In the genomic region with DNA sequence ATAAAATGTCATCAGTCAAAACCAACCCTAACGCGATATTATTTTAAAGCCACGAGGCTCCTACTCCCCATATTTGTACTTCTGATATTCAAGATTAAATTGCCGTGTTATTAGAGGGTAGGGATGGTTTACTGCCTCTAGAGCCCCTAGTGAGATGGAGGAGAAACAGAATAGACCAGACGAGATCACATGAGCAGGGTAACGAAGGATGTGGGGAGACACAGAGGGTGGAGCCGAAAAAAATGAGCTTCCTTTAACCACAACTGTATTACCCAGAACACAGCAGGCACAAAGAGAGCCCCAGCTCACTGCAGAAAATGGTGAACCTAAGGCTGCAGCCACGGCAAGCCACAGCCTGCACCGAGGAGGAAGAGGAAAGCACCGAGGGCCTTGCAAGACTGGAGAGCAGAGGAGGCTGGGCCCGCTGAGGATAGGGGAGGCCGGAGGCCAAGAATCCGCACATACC, we compare ENCODE assay signal across 8 cellular contexts. TPM values are rescaled to one million over a fixed set of nuclear protein-coding genes. Genes with fewer than 3 reads are reported as not detected.
A peak's percentile ranks its signal among the peaks of the same experiment; 100 is the strongest.
DNase-seq lines count a peak whose midpoint lies in the region; ATAC-seq and TF ChIP-seq lines count a peak whose summit lies in the region.

No MANE protein-coding gene starts in this region.

- H3K4me3 ChIP-seq in mesenchymal stem cell (ENCODE audit: insufficient read depth in 1 of 2, low read depth in 1 of 2, low read length in 2 of 2) (no peak overlapping the region), prostate gland (no peak overlapping the region)

- no peak overlapping the region for H2AFZ ChIP-seq in mesenchymal stem cell (ENCODE audit: low read depth, low read length)

- no peak overlapping the region for H2AK5ac ChIP-seq in mesenchymal stem cell (ENCODE audit: low read length, severe bottlenecking)

- peak overlapping the region; percentile 0 to 70 for H3K18ac ChIP-seq in mesenchymal stem cell (ENCODE audit: low read depth in 1 of 2, low read length in 2 of 2)

- H4K8ac ChIP-seq in mesenchymal stem cell (ENCODE audit: low read length) = no peak overlapping the region

- peak; percentile 99 for ATAC-seq in GM18520 (IDR thresholded peaks at IDR 0.05; ENCODE audit: unreplicated experiment)
- peak; percentile 98 for ATAC-seq in HG02884 (IDR thresholded peaks at IDR 0.05; ENCODE audit: unreplicated experiment)

- H2BK12ac ChIP-seq in mesenchymal stem cell (ENCODE audit: low read length in 2 of 2) = no peak overlapping the region

- WGBS in mesenchymal stem cell = 89% methylated on average over 9 of the region's 13 CpGs
- WGBS in prostate gland = 53% methylated on average over 13 of the region's 13 CpGs

- peak overlapping the region in 1 of 2 experiments; percentile 64 for H3K4ac ChIP-seq in mesenchymal stem cell (ENCODE audit: low read depth in 1 of 2, low read length in 2 of 2)

- DNase-seq in NOMO-1 treated with DMSO at 0.1 percent for 48 hours (lab: John Stamatoyannopoulos, UW; ENCODE audit: unreplicated experiment) = peak; percentile 65
- DNase-seq in activated T-helper 1 cell treated with anti-CD3 and anti-CD28 coated beads, Interleukin-2, amount 50 U/mL, for 16 hours (ENCODE audit: low read depth in 1 of 2, low spot score in 1 of 2) = peak; percentile 52 to 56
- DNase-seq in mesenchymal stem cell = no peak
- no peak for DNase-seq in prostate gland (ENCODE audit: low spot score)
- DNase-seq in NCI-H510A (lab: John Stamatoyannopoulos, UW) = no peak
- no peak for DNase-seq in glomerular visceral epithelial cell (ENCODE audit: extremely low spot score)

- H2BK5ac ChIP-seq in mesenchymal stem cell (ENCODE audit: low read depth, low read length, poor library complexity, severe bottlenecking) = peak overlapping the region; percentile 66

- no peaks in the 10 kb centered on the region for H3K9me3 ChIP-seq in mesenchymal stem cell (ENCODE audit: control insufficient read depth, low read length)
- H3K9me3 ChIP-seq in prostate gland = no peaks in the 10 kb centered on the region

- H3K79me1 ChIP-seq in mesenchymal stem cell (replicated peaks; ENCODE audit: low read length, poor library complexity, severe bottlenecking) = peaks cover 38% of the 10 kb centered on the region

- H3K4me2 ChIP-seq in mesenchymal stem cell (ENCODE audit: low read length, poor library complexity, severe bottlenecking) = no peak overlapping the region

- peak overlapping the region in 1 of 2 experiments; percentile 72 for H3K23ac ChIP-seq in mesenchymal stem cell (ENCODE audit: low read length in 2 of 2)

- peak overlapping the region; percentile 61 for H4K91ac ChIP-seq in mesenchymal stem cell (ENCODE audit: low read length)

- peaks cover 10% of the 10 kb centered on the region for H3K4me1 ChIP-seq in mesenchymal stem cell (ENCODE audit: control insufficient read depth, insufficient read depth, low read depth, low read length)
- no peaks in the 10 kb centered on the region for H3K4me1 ChIP-seq in prostate gland (replicated peaks)

- no peak overlapping the region for H3K14ac ChIP-seq in mesenchymal stem cell (ENCODE audit: low read length in 2 of 2)

- no peak overlapping the region for H2BK15ac ChIP-seq in mesenchymal stem cell (ENCODE audit: low read depth, poor library complexity, severe bottlenecking)

- H3K27ac ChIP-seq in mesenchymal stem cell (ENCODE audit: low read length, poor library complexity, severe bottlenecking) (no peak overlapping the region), prostate gland (peak overlapping the region in 1 of 2 donors; percentile 25)

- intact Hi-C loops in prostate gland (cut with DNase I) = no loop called here

- no peak for TF ChIP-seq CTCF in prostate gland (IDR thresholded peaks at IDR 0.05)

- H3K27me3 ChIP-seq in mesenchymal stem cell (ENCODE audit: control insufficient read depth in 1 of 2, insufficient read depth in 1 of 2, low read length in 2 of 2) (no peaks in the 10 kb centered on the region), prostate gland (replicated peaks; ENCODE audit: insufficient read depth) (no peaks in the 10 kb centered on the region)

- H2BK120ac ChIP-seq in mesenchymal stem cell (ENCODE audit: low read depth, low read length) = no peak overlapping the region

- H3K36me3 ChIP-seq in mesenchymal stem cell (ENCODE audit: control insufficient read depth in 1 of 2, insufficient read depth in 2 of 2, low read depth in 1 of 2, low read length in 2 of 2) (peaks cover 6 to 7% of the 10 kb centered on the region in 2 experiments), prostate gland (no peaks in the 10 kb centered on the region)

- TF ChIP-seq POLR2A in prostate gland (IDR thresholded peaks at IDR 0.05) = no peak

- no peak overlapping the region for H3K9ac ChIP-seq in mesenchymal stem cell (ENCODE audit: low read length)

RNA-seq across cellular contexts. Expression of gene ZC3HAV1, which starts 14.3 kb away (rescaled TPM):
- 26.4 TPM for polyA plus RNA-seq in mesenchymal stem cell (2013, experiment 1 of 2)
- polyA plus RNA-seq in mesenchymal stem cell (2013, experiment 2 of 2) = 25.0 TPM
- 10 to 100 TPM; 41.2 to 47.9 TPM for total RNA-seq in prostate gland

RNA-seq across cellular contexts. Expression of gene ZC3HAV1L, which starts 59.4 kb away (rescaled TPM):
- 11.3 TPM for polyA plus RNA-seq in mesenchymal stem cell (2013, experiment 1 of 2)
- 11.3 TPM for polyA plus RNA-seq in mesenchymal stem cell (2013, experiment 2 of 2)
- 10 to 100 TPM; 25.8 to 26.0 TPM for total RNA-seq in prostate gland

Comparison
In these comparisons a context has a peak if more than half of its experiments do, and no peak if none do; other contexts are left out.
1. DNase-seq: peak in NOMO-1 treated with DMSO at 0.1 percent for 48 hours (single experiment) and activated T-helper 1 cell treated with anti-CD3 and anti-CD28 coated beads, Interleukin-2, amount 50 U/mL, for 16 hours (2 of 2); none in mesenchymal stem cell (single experiment), prostate gland (single experiment), NCI-H510A (single experiment) and glomerular visceral epithelial cell (single experiment).